8 cellular contexts compared by ENCODE assay signal in genomic region chr19:45444318-45445041, GRCh38. TPM values are rescaled to one million over a fixed set of nuclear protein-coding genes. Genes with fewer than 3 reads are reported as not detected.
A peak's percentile ranks its signal among the peaks of the same experiment; 100 is the strongest.
DNase-seq lines count a peak whose midpoint lies in the region; ATAC-seq, FAIRE-seq and TF ChIP-seq lines count a peak whose summit lies in the region.

No MANE protein-coding gene starts in this region.

- POLR2A ChIA-PET in GM10248 (lab: Yijun Ruan, JAX) (interaction anchor here (0.6 kb wide), 1 partner anchor 9 kb away, joined by 5 read pairs; no protein-coding TSS in a partner anchor), endothelial cell of umbilical vein (lab: Charles Lee) (no interaction called here)

- H2AFZ ChIP-seq in endothelial cell of umbilical vein (ENCODE audit: low read depth, low read length): peak overlapping the region; percentile 46

- CTCF ChIA-PET in GM10248 (lab: Yijun Ruan, JAX) (interaction anchor here (0.8 to 8.7 kb wide), 9 partner anchors 10 to 41 kb away, joined by 3 to 87 read pairs (median 3); no protein-coding TSS in a partner anchor), endothelial cell of umbilical vein (lab: Charles Lee) (interaction anchor here (1.4 to 2.1 kb wide), 3 partner anchors 12 to 34 kb away, joined by 4 to 23 read pairs (median 21); partner anchors contain the start of gene FOSB)

- dilution Hi-C loops in endothelial cell of umbilical vein (cut with MboI; ENCODE audit: extremely low pct_ligation_motif_present, low sequenced_read_pairs): no loop called here

- TF ChIP-seq CTCF in GM10248 (IDR thresholded peaks at IDR 0.05; ENCODE audit: control extremely low read depth, extremely low read depth, low read depth, missing control alignments): peak; percentile 25
- no peak for TF ChIP-seq CTCF in endothelial cell of umbilical vein (IDR thresholded peaks at IDR 0.05; ENCODE audit: extremely low read depth in 1 of 2, insufficient read depth in 1 of 2, low read depth in 1 of 2, low read length in 2 of 2)

- no peak overlapping the region for H3K4me3 ChIP-seq in endothelial cell of umbilical vein (replicated peaks in 1 of 3; ENCODE audit: insufficient read depth in 1 of 3, low read depth in 1 of 3, low read length in 3 of 3)

- intact Hi-C loops in endothelial cell of umbilical vein (cut with micrococcal nuclease): no loop called here

- no TSS peak for BruUV-seq in endothelial cell of umbilical vein (replicated peaks; lab: Mats Ljungman, UMichigan)

- H3K9ac ChIP-seq in endothelial cell of umbilical vein (replicated peaks; ENCODE audit: extremely low read depth, insufficient read depth, low read length): peak overlapping the region; percentile 77

- H3K9me1 ChIP-seq in endothelial cell of umbilical vein (replicated peaks; ENCODE audit: control insufficient read depth, extremely low read depth, insufficient read depth, low read length): no peaks in the 10 kb centered on the region

- H3K4me1 ChIP-seq in endothelial cell of umbilical vein (ENCODE audit: control insufficient read depth, extremely low read depth, insufficient read depth, low read length): peaks cover 23% of the 10 kb centered on the region

- ATAC-seq in HG02763 (IDR thresholded peaks at IDR 0.05; ENCODE audit: unreplicated experiment) (peak; percentile 55), GM18870 (IDR thresholded peaks at IDR 0.05; ENCODE audit: unreplicated experiment) (no peak)

- H3K4me2 ChIP-seq in endothelial cell of umbilical vein (ENCODE audit: insufficient read depth, low read length): peak overlapping the region; percentile 42

- DNase-seq in GM10248 (ENCODE audit: extremely low spot score) (peak; percentile 92), NOMO-1 treated with DMSO at 0.1 percent for 48 hours (lab: John Stamatoyannopoulos, UW; ENCODE audit: unreplicated experiment) (peak; percentile 61), endothelial cell of umbilical vein (ENCODE audit: low read depth, low spot score) (peak; percentile 78), mesenteric fat pad (ENCODE audit: low spot score) (peak; percentile 97)
- peak; percentile 89 for DNase-seq in activated CD8-positive, alpha-beta memory T cell treated with anti-CD3 and anti-CD28 coated beads, Interleukin-2, amount 50 U/mL, for 48 hours
- peak; percentile 66 to 68 for DNase-seq in stimulated activated CD8-positive, alpha-beta memory T cell treated with anti-CD3 and anti-CD28 coated beads, Interleukin-4, amount 100 ng/mL, for 1 hour (ENCODE audit: low read depth in 2 of 2, low spot score in 1 of 2)

- no peaks in the 10 kb centered on the region for H3K36me3 ChIP-seq in endothelial cell of umbilical vein (ENCODE audit: control insufficient read depth in 2 of 2, extremely low read depth in 1 of 2, insufficient read depth in 2 of 2, low read length in 2 of 2)

- H3K27me3 ChIP-seq in endothelial cell of umbilical vein (ENCODE audit: control insufficient read depth in 2 of 2, insufficient read depth in 2 of 2, low read length in 2 of 2): no peaks in the 10 kb centered on the region

- H4K20me1 ChIP-seq in endothelial cell of umbilical vein (replicated peaks; ENCODE audit: control insufficient read depth, extremely low read depth, insufficient read depth, low read length): no peaks in the 10 kb centered on the region

- FAIRE-seq in endothelial cell of umbilical vein (lab: Jason Lieb, UNC): peak; percentile 87

- no peaks in the 10 kb centered on the region for H3K9me3 ChIP-seq in endothelial cell of umbilical vein (replicated peaks; ENCODE audit: control insufficient read depth, insufficient read depth, low read length)

- H3K27ac ChIP-seq in endothelial cell of umbilical vein (ENCODE audit: insufficient read depth, low read depth, low read length): peak overlapping the region; percentile 88

- no peak for TF ChIP-seq POLR2A in endothelial cell of umbilical vein (IDR thresholded peaks at IDR 0.05; ENCODE audit: low read depth, low read length)

- H3K79me2 ChIP-seq in endothelial cell of umbilical vein (ENCODE audit: control insufficient read depth, insufficient read depth, low read length): no peaks in the 10 kb centered on the region

TF ChIP-seq in endothelial cell of umbilical vein, 7 proteins besides CTCF, POLR2A, EP300 and RAD21:
- TF ChIP-seq FOS (IDR thresholded peaks at IDR 0.05; ENCODE audit: borderline replicate concordance, insufficient read depth, low read length) (no peak), POLR2AphosphoS5 (IDR thresholded peaks at IDR 0.05; ENCODE audit: insufficient read depth, low read depth, low read length) (peak; percentile 52), EZH2 (IDR thresholded peaks at IDR 0.05; ENCODE audit: borderline replicate concordance, low read depth, low read length, severe bottlenecking) (no peak), JUN (IDR thresholded peaks at IDR 0.05; ENCODE audit: borderline replicate concordance, insufficient read depth, insufficient read length, low read depth) (no peak), MAX (IDR thresholded peaks at IDR 0.05; ENCODE audit: insufficient read depth, insufficient read length) (no peak), GATA2 (IDR thresholded peaks at IDR 0.05; ENCODE audit: insufficient read depth, insufficient read length, low read depth, low read length) (no peak)

RNA-seq across cellular contexts. Expression of gene ERCC1, which starts 20.8 kb away (rescaled TPM):
- total RNA-seq in endothelial cell of umbilical vein (81.8 and 82.6 TPM in 2 replicates), mesenteric fat pad (82.3 TPM)
- polyA plus RNA-seq in endothelial cell of umbilical vein: 126 and 146 TPM in 2 replicates
- 93.4 and 111 TPM in 2 replicates for polyA plus RNA-seq in endothelial cell of umbilical vein (2011; cell fraction: cytosol; rRNA removed)
- polyA plus RNA-seq in endothelial cell of umbilical vein (2011; cell fraction: nucleus; rRNA removed): 103 and 106 TPM in 2 replicates
- polyA plus RNA-seq in endothelial cell of umbilical vein (2012): 88.7 and 94.4 TPM in 2 replicates
- 59.3 and 63.8 TPM in 2 replicates for polyA minus RNA-seq in endothelial cell of umbilical vein
- polyA minus RNA-seq in endothelial cell of umbilical vein (2011; cell fraction: cytosol; rRNA and poly(A)+ RNA removed): 38.5 TPM
- 27.0 and 27.3 TPM in 2 replicates for polyA minus RNA-seq in endothelial cell of umbilical vein (2011; cell fraction: nucleus; rRNA and poly(A)+ RNA removed)

RNA-seq across cellular contexts. Expression of gene FOSB, which starts 23.3 kb away (rescaled TPM):
- total RNA-seq in endothelial cell of umbilical vein (2.0 and 23.0 TPM in 2 replicates), mesenteric fat pad (907 TPM)
- polyA plus RNA-seq in endothelial cell of umbilical vein: 9.8 and 10.7 TPM in 2 replicates
- 4.8 and 16.0 TPM in 2 replicates for polyA plus RNA-seq in endothelial cell of umbilical vein (2011; cell fraction: cytosol; rRNA removed)
- 128 and 173 TPM in 2 replicates for polyA plus RNA-seq in endothelial cell of umbilical vein (2011; cell fraction: nucleus; rRNA removed)
- 6.2 and 6.4 TPM in 2 replicates for polyA plus RNA-seq in endothelial cell of umbilical vein (2012)
- polyA minus RNA-seq in endothelial cell of umbilical vein: 21.5 and 27.3 TPM in 2 replicates
- 7.1 TPM for polyA minus RNA-seq in endothelial cell of umbilical vein (2011; cell fraction: cytosol; rRNA and poly(A)+ RNA removed)
- polyA minus RNA-seq in endothelial cell of umbilical vein (2011; cell fraction: nucleus; rRNA and poly(A)+ RNA removed): 89.3 and 169 TPM in 2 replicates

RNA-seq across cellular contexts. Expression of gene POLR1G, which starts 38.0 kb away (rescaled TPM):
- total RNA-seq in endothelial cell of umbilical vein (18.0 and 19.5 TPM in 2 replicates), mesenteric fat pad (6.7 TPM)
- 6.6 and 6.7 TPM in 2 replicates for polyA plus RNA-seq in endothelial cell of umbilical vein
- polyA plus RNA-seq in endothelial cell of umbilical vein (2011; cell fraction: cytosol; rRNA removed): 7.9 and 8.1 TPM in 2 replicates
- polyA plus RNA-seq in endothelial cell of umbilical vein (2011; cell fraction: nucleus; rRNA removed): 4.1 and 5.9 TPM in 2 replicates
- polyA plus RNA-seq in endothelial cell of umbilical vein (2012): 8.4 and 9.8 TPM in 2 replicates
- 4.0 and 5.3 TPM in 2 replicates for polyA minus RNA-seq in endothelial cell of umbilical vein
- polyA minus RNA-seq in endothelial cell of umbilical vein (2011; cell fraction: cytosol; rRNA and poly(A)+ RNA removed): 10.7 TPM
- 1.6 and 2.1 TPM in 2 replicates for polyA minus RNA-seq in endothelial cell of umbilical vein (2011; cell fraction: nucleus; rRNA and poly(A)+ RNA removed)

RNA-seq across cellular contexts. Expression of gene PPP1R13L, which starts 39.6 kb away (rescaled TPM):
- total RNA-seq in endothelial cell of umbilical vein (77.4 and 84.4 TPM in 2 replicates), mesenteric fat pad (17.6 TPM)
- polyA plus RNA-seq in endothelial cell of umbilical vein: 27.8 and 28.5 TPM in 2 replicates
- polyA plus RNA-seq in endothelial cell of umbilical vein (2011; cell fraction: cytosol; rRNA removed): 24.4 and 38.4 TPM in 2 replicates
- 55.0 and 63.4 TPM in 2 replicates for polyA plus RNA-seq in endothelial cell of umbilical vein (2011; cell fraction: nucleus; rRNA removed)
- polyA plus RNA-seq in endothelial cell of umbilical vein (2012): 38.0 and 43.8 TPM in 2 replicates
- 16.3 and 23.6 TPM in 2 replicates for polyA minus RNA-seq in endothelial cell of umbilical vein
- polyA minus RNA-seq in endothelial cell of umbilical vein (2011; cell fraction: cytosol; rRNA and poly(A)+ RNA removed): 14.8 TPM
- 15.7 and 21.1 TPM in 2 replicates for polyA minus RNA-seq in endothelial cell of umbilical vein (2011; cell fraction: nucleus; rRNA and poly(A)+ RNA removed)

RNA-seq across cellular contexts. Expression of gene RTN2, which starts 52.4 kb away (rescaled TPM):
- total RNA-seq in endothelial cell of umbilical vein (12.0 and 12.9 TPM in 2 replicates), mesenteric fat pad (8.3 TPM)
- polyA plus RNA-seq in endothelial cell of umbilical vein: 21.0 and 22.5 TPM in 2 replicates
- 10.5 and 13.6 TPM in 2 replicates for polyA plus RNA-seq in endothelial cell of umbilical vein (2011; cell fraction: cytosol; rRNA removed)
- 6.2 and 6.8 TPM in 2 replicates for polyA plus RNA-seq in endothelial cell of umbilical vein (2011; cell fraction: nucleus; rRNA removed)
- 13.1 and 21.4 TPM in 2 replicates for polyA plus RNA-seq in endothelial cell of umbilical vein (2012)
- polyA minus RNA-seq in endothelial cell of umbilical vein: 6.5 and 11.9 TPM in 2 replicates
- 3.3 TPM for polyA minus RNA-seq in endothelial cell of umbilical vein (2011; cell fraction: cytosol; rRNA and poly(A)+ RNA removed)
- polyA minus RNA-seq in endothelial cell of umbilical vein (2011; cell fraction: nucleus; rRNA and poly(A)+ RNA removed): 1.8 and 7.0 TPM in 2 replicates

Comparison
In these comparisons a context has a peak if more than half of its experiments do, and no peak if none do; other contexts are left out.
1. RNA of gene FOSB, which starts 23.3 kb away (total RNA-seq): 907 TPM in mesenteric fat pad (single experiment); 2.0 to 23.0 TPM in endothelial cell of umbilical vein; every median in the first group is over 10 times any median in the second.
2. Peak in every context shown above with its lines, with median percentiles within 50 percentile points of each other: DNase-seq.